Comparison of ENCODE assay signal across 8 cellular contexts in genomic region chr6:8743146-8743745, GRCh38.
DNase-seq lines count a peak whose midpoint lies in the region; ATAC-seq and TF ChIP-seq lines count a peak whose summit lies in the region.

No MANE protein-coding gene starts in this region.

- no peaks in the 10 kb centered on the region for H3K36me3 ChIP-seq in brain microvascular endothelial cell (replicated peaks)

- H3K27ac ChIP-seq in brain microvascular endothelial cell, result no peak overlapping the region

- no peaks in the 10 kb centered on the region for H3K27me3 ChIP-seq in brain microvascular endothelial cell (replicated peaks)

- no peaks in the 10 kb centered on the region for H3K36me3 Mint-ChIP-seq in activated T-cell treated with anti-CD3 and anti-CD28 coated beads, Interleukin-2, amount 50 U/mL, for 24 hours (ENCODE audit: low read depth)

- no peak overlapping the region for H3K27ac Mint-ChIP-seq in activated T-cell treated with anti-CD3 and anti-CD28 coated beads, Interleukin-2, amount 50 U/mL, for 24 hours

- peaks cover 16% of the 10 kb centered on the region for H3K4me1 Mint-ChIP-seq in activated T-cell treated with anti-CD3 and anti-CD28 coated beads, Interleukin-2, amount 50 U/mL, for 24 hours (ENCODE audit: low read depth)

- in situ Hi-C loops in brain microvascular endothelial cell (cut with HindIII; ENCODE audit: low pct_ligation_motif_present, low sequenced_read_pairs), result no loop called here

- DNase-seq in activated T-cell treated with anti-CD3 and anti-CD28 coated beads, Interleukin-2, amount 50 U/mL, for 24 hours, result no peak
- DNase-seq in activated T-cell treated with anti-CD3 and anti-CD28 coated beads for 4 hours, result no peak
- peak; percentile 76 for DNase-seq in OCI-M1 (lab: John Stamatoyannopoulos, UW)
- peak; percentile 1 for DNase-seq in myocyte (ENCODE audit: low read depth)
- no peak for DNase-seq in KG1 (lab: John Stamatoyannopoulos, UW)
- DNase-seq in brain microvascular endothelial cell, result no peak
- DNase-seq in NCI-H2227 (lab: John Stamatoyannopoulos, UW; ENCODE audit: unreplicated experiment), result no peak

- H3K27me3 Mint-ChIP-seq in activated T-cell treated with anti-CD3 and anti-CD28 coated beads, Interleukin-2, amount 50 U/mL, for 24 hours, result no peaks in the 10 kb centered on the region

- ATAC-seq in HG02970 (IDR thresholded peaks at IDR 0.05; ENCODE audit: low FRiP score, unreplicated experiment), result peak; percentile 59

- H3K4me3 ChIP-seq in brain microvascular endothelial cell (ENCODE audit: low read depth, low read length), result no peak overlapping the region

- peaks cover 23% of the 10 kb centered on the region for H3K9me3 Mint-ChIP-seq in activated T-cell treated with anti-CD3 and anti-CD28 coated beads, Interleukin-2, amount 50 U/mL, for 24 hours

- TF ChIP-seq CTCF in brain microvascular endothelial cell (IDR thresholded peaks at IDR 0.05; ENCODE audit: low read depth, low read length, missing control alignments), result no peak

- peak overlapping the region; percentile 61 for H3K4me3 Mint-ChIP-seq in activated T-cell treated with anti-CD3 and anti-CD28 coated beads, Interleukin-2, amount 50 U/mL, for 24 hours

Comparison
In these comparisons a context has a peak if more than half of its experiments do, and no peak if none do; other contexts are left out.
1. DNase-seq: peak in OCI-M1 (single experiment) and myocyte (single experiment); none in activated T-cell treated with anti-CD3 and anti-CD28 coated beads, Interleukin-2, amount 50 U/mL, for 24 hours (single experiment), activated T-cell treated with anti-CD3 and anti-CD28 coated beads for 4 hours (single experiment), KG1 (single experiment), brain microvascular endothelial cell (single experiment) and NCI-H2227 (single experiment).